In the genomic region with DNA sequence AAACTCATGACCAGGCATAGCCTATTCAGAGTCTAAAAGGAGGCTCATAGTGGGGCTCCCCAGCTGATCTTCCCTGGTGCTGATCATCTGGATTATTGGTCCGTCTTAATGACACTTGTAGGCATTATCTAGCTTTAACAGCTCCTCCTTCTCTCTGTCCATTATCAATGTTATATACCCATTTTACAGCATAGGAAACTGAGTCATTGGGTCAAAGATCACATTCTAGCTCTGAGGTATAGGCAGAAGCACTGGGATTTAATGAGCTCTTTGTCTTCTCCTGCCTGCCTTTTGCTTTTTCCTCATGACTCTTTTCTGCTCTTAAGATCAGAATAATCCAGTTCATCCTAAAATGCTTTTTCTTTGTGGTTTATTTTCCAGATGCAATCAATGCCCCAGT, we compare ENCODE assay signal across 13 cellular contexts. TPM values are rescaled to one million over a fixed set of nuclear protein-coding genes. Genes with fewer than 3 reads are reported as not detected.
DNase-seq lines count a peak whose midpoint lies in the region; ATAC-seq and TF ChIP-seq lines count a peak whose summit lies in the region.
"Had no signal": no experiment of that assay in that cellular context is flagged by ENCODE, and none has a peak within 500 bp of the region (broad histone marks: within the 10 kb centered on the region; RNA-seq: fewer than 3 reads in every experiment).

No MANE protein-coding gene starts in this region.

- ATAC-seq in heart left ventricle = no peak
- ATAC-seq in left ventricle myocardium superior = no peak
- no peak for ATAC-seq in foreskin keratinocyte

- peak overlapping the region; percentile 56 to 94 (median 84) for H3K27ac ChIP-seq in heart left ventricle
- no peak overlapping the region for H3K27ac ChIP-seq in endodermal cell (ENCODE audit: low read depth, low read length)
- peak overlapping the region; percentile 68 for H3K27ac ChIP-seq in muscle layer of colon (ENCODE audit: low read depth, low read length)
- H3K27ac ChIP-seq in uterus = peak overlapping the region; percentile 80 to 88
- no peak overlapping the region for H3K27ac ChIP-seq in caudate nucleus (ENCODE audit: low read depth, low read length)
- no peak overlapping the region for H3K27ac ChIP-seq in foreskin keratinocyte

- H3K4me1 Mint-ChIP-seq in endodermal cell = peaks cover 41% of the 10 kb centered on the region
- H3K4me1 Mint-ChIP-seq: activated naive CD4-positive, alpha-beta T cell treated with anti-CD3 and anti-CD28 coated beads, Interleukin-2, amount 50 U/mL, for 24 hours had no signal

- TF ChIP-seq CTCF in heart left ventricle (IDR thresholded peaks at IDR 0.05) = no peak
- TF ChIP-seq CTCF in endodermal cell (conservative IDR thresholded peaks at IDR 0.05) = no peak
- no peak for TF ChIP-seq CTCF in uterus (IDR thresholded peaks at IDR 0.05)
- no peak for TF ChIP-seq CTCF in foreskin keratinocyte (conservative IDR thresholded peaks at IDR 0.05)

- H3K27ac Mint-ChIP-seq in endodermal cell = no peak overlapping the region
- H3K27ac Mint-ChIP-seq: activated naive CD4-positive, alpha-beta T cell treated with anti-CD3 and anti-CD28 coated beads, Interleukin-2, amount 50 U/mL, for 24 hours had no signal

- H3K36me3 Mint-ChIP-seq in endodermal cell (ENCODE audit: low read depth) = peaks cover 10% of the 10 kb centered on the region
- H3K36me3 Mint-ChIP-seq: activated naive CD4-positive, alpha-beta T cell treated with anti-CD3 and anti-CD28 coated beads, Interleukin-2, amount 50 U/mL, for 24 hours had no signal

- H3K27me3 Mint-ChIP-seq in endodermal cell (ENCODE audit: insufficient read depth) = peaks cover 3% of the 10 kb centered on the region

- no peaks in the 10 kb centered on the region for H3K9me3 Mint-ChIP-seq in endodermal cell
- H3K9me3 Mint-ChIP-seq: activated naive CD4-positive, alpha-beta T cell treated with anti-CD3 and anti-CD28 coated beads, Interleukin-2, amount 50 U/mL, for 24 hours had no signal

- peaks cover 15 to 68% (median 55%) of the 10 kb centered on the region in 12 donors for H3K4me1 ChIP-seq in heart left ventricle
- peaks cover 28% of the 10 kb centered on the region for H3K4me1 ChIP-seq in endodermal cell (ENCODE audit: control insufficient read depth, insufficient read depth, low read length)
- H3K4me1 ChIP-seq in muscle layer of colon (ENCODE audit: insufficient read depth, low read length) = peaks cover 51% of the 10 kb centered on the region
- H3K4me1 ChIP-seq in uterus = peaks cover 18 to 35% of the 10 kb centered on the region in 2 donors
- H3K4me1 ChIP-seq in foreskin keratinocyte = no peaks in the 10 kb centered on the region

- H3K4me3 ChIP-seq in heart left ventricle (peak overlapping the region in 11 of 12 donors; percentile 16 to 65 (median 55)), endodermal cell (ENCODE audit: low read length) (peak overlapping the region; percentile 85), muscle layer of colon (ENCODE audit: low read depth in 1 of 2, low read length in 2 of 2) (peak overlapping the region; percentile 33 to 63), uterus (peak overlapping the region in 1 of 2 donors; percentile 28)

- H3K9me3 ChIP-seq in heart left ventricle (no peaks in the 10 kb centered on the region), endodermal cell (ENCODE audit: control insufficient read depth, low read length) (no peaks in the 10 kb centered on the region), muscle layer of colon (ENCODE audit: low read length) (no peaks in the 10 kb centered on the region), uterus (no peaks in the 10 kb centered on the region)

- H3K9ac ChIP-seq in endodermal cell (ENCODE audit: extremely low read depth, low read length, poor library complexity, severe bottlenecking) = peak overlapping the region; percentile 42
- peak overlapping the region; percentile 51 for H3K9ac ChIP-seq in muscle layer of colon (ENCODE audit: low read length)

- H3K36me3 ChIP-seq in heart left ventricle = peaks cover 0 to 13% (median 0%) of the 10 kb centered on the region in 9 donors
- H3K36me3 ChIP-seq in endodermal cell (ENCODE audit: control insufficient read depth, insufficient read depth, low read length) = peaks cover 19% of the 10 kb centered on the region
- no peaks in the 10 kb centered on the region for H3K36me3 ChIP-seq in muscle layer of colon (ENCODE audit: insufficient read depth, low read length)
- no peaks in the 10 kb centered on the region for H3K36me3 ChIP-seq in uterus

- H3K27me3 ChIP-seq in heart left ventricle (no peaks in the 10 kb centered on the region), endodermal cell (ENCODE audit: control insufficient read depth, insufficient read depth, low read length, poor library complexity, severe bottlenecking) (no peaks in the 10 kb centered on the region), muscle layer of colon (ENCODE audit: control insufficient read depth in 1 of 2, insufficient read depth in 2 of 2, low read length in 2 of 2) (no peaks in the 10 kb centered on the region), uterus (no peaks in the 10 kb centered on the region), foreskin keratinocyte (no peaks in the 10 kb centered on the region)

- WGBS in heart left ventricle, 4 donors = 57 to 84% (median 82%) methylated on average over 1 of the region's 1 CpG
- WGBS in endodermal cell (ENCODE audit: insufficient coverage in 1 of 2, insufficient read length in 1 of 2), 2 experiments = 86 to 100% methylated on average over 1 of the region's 1 CpG

- DNase-seq in heart left ventricle = no peak
- DNase-seq in left ventricle myocardium superior = no peak
- no peak for DNase-seq in endodermal cell
- DNase-seq in uterus = no peak
- no peak for DNase-seq in caudate nucleus (lab: John Stamatoyannopoulos, UW)
- no peak for DNase-seq in SHP77 (lab: John Stamatoyannopoulos, UW)
- DNase-seq in foreskin keratinocyte = no peak
- DNase-seq: DND-41, KBM-7, NCI-H2107 had no signal

- intact Hi-C loops in heart left ventricle (cut with DNase I) = loop anchor here in 5 of 10 donors (2.0 to 10.0 kb wide), 5 partner anchors 21 to 106 kb away; a partner anchor contains a TSS
- intact Hi-C loops in left ventricle myocardium superior (cut with micrococcal nuclease) = no loop called here
- intact Hi-C loops in uterus (cut with DNase I; ENCODE audit: low total_unique reads) = no loop called here

- no peak for TF ChIP-seq POLR2A in heart left ventricle (IDR thresholded peaks at IDR 0.05)
- no peak for TF ChIP-seq POLR2A in uterus (IDR thresholded peaks at IDR 0.05)

- H3K4me3 Mint-ChIP-seq in endodermal cell = peak overlapping the region; percentile 50
- H3K4me3 Mint-ChIP-seq: activated naive CD4-positive, alpha-beta T cell treated with anti-CD3 and anti-CD28 coated beads, Interleukin-2, amount 50 U/mL, for 24 hours had no signal

RNA-seq across cellular contexts. Expression of a gene that starts 0.8 kb away (rescaled TPM):
- 100 to 1,000 TPM in 2 of 9 donors, 10 to 100 TPM in 7; 11.8 to 512 (median 43.9) TPM for total RNA-seq in heart left ventricle
- 10 to 100 TPM; 26.9 to 72.0 TPM for polyA plus RNA-seq in heart left ventricle
- 22.3 TPM for total RNA-seq in left ventricle myocardium superior
- 10 to 100 TPM; 23.8 to 61.4 TPM for total RNA-seq in endodermal cell
- 43.6 TPM for polyA plus RNA-seq in endodermal cell (2013, experiment 1 of 2)
- 54.7 TPM for polyA plus RNA-seq in endodermal cell (2013, experiment 2 of 2)
- 10 to 100 TPM in 2 of 4 donors, 1 to 10 TPM in 1, under 1 TPM in 1; 0.77 to 30.3 (median 8.9) TPM for total RNA-seq in uterus
- 0.27 and 0.63 TPM in 2 replicates for total RNA-seq in foreskin keratinocyte
- polyA plus RNA-seq in foreskin keratinocyte = 0.25 and 1.6 TPM in 2 replicates

RNA-seq across cellular contexts. Expression of a gene that starts 14.2 kb away (rescaled TPM):
- 1 to 10 TPM in 1 of 9 donors, not detected in 8; 3.4 TPM for total RNA-seq in heart left ventricle
- under 1 TPM in 1 of 2 donors, not detected in 1; 0.36 TPM for polyA plus RNA-seq in heart left ventricle
- total RNA-seq in left ventricle myocardium superior = not detected
- not detected for total RNA-seq in endodermal cell
- not detected for polyA plus RNA-seq in endodermal cell (2013, experiment 1 of 2)
- not detected for polyA plus RNA-seq in endodermal cell (2013, experiment 2 of 2)
- total RNA-seq in uterus = not detected
- not detected in 2 replicates for total RNA-seq in foreskin keratinocyte
- polyA plus RNA-seq in foreskin keratinocyte = not detected in 2 replicates
- total RNA-seq: left lobe of liver had no signal

RNA-seq across cellular contexts. Expression of a gene that starts 29.7 kb away (rescaled TPM):
- total RNA-seq in heart left ventricle (10 to 100 TPM in 3 of 9 donors, 1 to 10 TPM in 4, under 1 TPM in 2; 0.23 to 43.1 (median 2.4) TPM), left ventricle myocardium superior (5.4 TPM), endodermal cell (not detected), uterus (1 to 10 TPM in 1 of 4 donors, not detected in 3; 4.9 TPM), foreskin keratinocyte (not detected in 2 replicates)
- polyA plus RNA-seq in heart left ventricle (1 to 10 TPM; 2.0 to 3.0 TPM), foreskin keratinocyte (not detected in 2 replicates)
- not detected for polyA plus RNA-seq in endodermal cell (2013, experiment 1 of 2)
- polyA plus RNA-seq in endodermal cell (2013, experiment 2 of 2) = not detected
- total RNA-seq: left lobe of liver had no signal

Comparison
In these comparisons a context has a peak if more than half of its experiments do, and no peak if none do; other contexts are left out.
1. H3K27ac ChIP-seq: peak in heart left ventricle (12 of 12), muscle layer of colon (single experiment) and uterus (2 of 2); none in endodermal cell (single experiment), caudate nucleus (single experiment) and foreskin keratinocyte (single experiment).